Comparison of ENCODE assay signal across 1 cellular context in genomic region chr6:138847884-138848283, GRCh38.
TF ChIP-seq lines count a peak whose summit lies in the region.

No MANE protein-coding gene starts in this region.

TF ChIP-seq in WTC11, 78 proteins besides CTCF, POLR2A, EP300 and RAD21:
- no peak for TF ChIP-seq ARID4B (CRISPR knock-in tag; IDR thresholded peaks at IDR 0.05; ENCODE audit: borderline replicate concordance)
- TF ChIP-seq, protein P1, sequence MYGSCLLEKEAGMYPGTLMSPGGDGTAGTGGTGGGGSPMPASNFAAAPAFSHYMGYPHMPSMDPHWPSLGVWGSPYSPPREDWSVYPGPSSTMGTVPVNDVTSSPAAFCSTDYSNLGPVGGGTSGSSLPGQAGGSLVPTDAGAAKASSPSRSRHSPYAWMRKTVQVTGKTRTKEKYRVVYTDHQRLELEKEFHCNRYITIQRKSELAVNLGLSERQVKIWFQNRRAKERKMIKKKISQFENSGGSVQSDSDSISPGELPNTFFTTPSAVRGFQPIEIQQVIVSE (CRISPR knock-in tag; IDR thresholded peaks at IDR 0.05; ENCODE audit: borderline replicate concordance) = no peak
- no peak for TF ChIP-seq USF1 (CRISPR knock-in tag; IDR thresholded peaks at IDR 0.05)
- no peak for TF ChIP-seq ZBTB43 (CRISPR knock-in tag; IDR thresholded peaks at IDR 0.05)
- no peak for TF ChIP-seq CREM (CRISPR knock-in tag; IDR thresholded peaks at IDR 0.05)
- TF ChIP-seq JUN (CRISPR knock-in tag; IDR thresholded peaks at IDR 0.05) = no peak
- TF ChIP-seq PRRX2 (CRISPR knock-in tag; IDR thresholded peaks at IDR 0.05) = no peak
- TF ChIP-seq NR1H2 (CRISPR knock-in tag; IDR thresholded peaks at IDR 0.05) = no peak
- TF ChIP-seq TCF7 (CRISPR knock-in tag; IDR thresholded peaks at IDR 0.05; ENCODE audit: low read depth) = no peak
- no peak for TF ChIP-seq FOXJ3 (CRISPR knock-in tag; IDR thresholded peaks at IDR 0.05; ENCODE audit: borderline replicate concordance)
- no peak for TF ChIP-seq ZSCAN18 (CRISPR knock-in tag; IDR thresholded peaks at IDR 0.05)
- TF ChIP-seq ZNF219 (CRISPR knock-in tag; IDR thresholded peaks at IDR 0.05; ENCODE audit: borderline replicate concordance) = no peak
- TF ChIP-seq, protein P2, sequence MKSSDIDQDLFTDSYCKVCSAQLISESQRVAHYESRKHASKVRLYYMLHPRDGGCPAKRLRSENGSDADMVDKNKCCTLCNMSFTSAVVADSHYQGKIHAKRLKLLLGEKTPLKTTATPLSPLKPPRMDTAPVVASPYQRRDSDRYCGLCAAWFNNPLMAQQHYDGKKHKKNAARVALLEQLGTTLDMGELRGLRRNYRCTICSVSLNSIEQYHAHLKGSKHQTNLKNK (CRISPR knock-in tag; IDR thresholded peaks at IDR 0.05) = no peak
- TF ChIP-seq, protein P3, sequence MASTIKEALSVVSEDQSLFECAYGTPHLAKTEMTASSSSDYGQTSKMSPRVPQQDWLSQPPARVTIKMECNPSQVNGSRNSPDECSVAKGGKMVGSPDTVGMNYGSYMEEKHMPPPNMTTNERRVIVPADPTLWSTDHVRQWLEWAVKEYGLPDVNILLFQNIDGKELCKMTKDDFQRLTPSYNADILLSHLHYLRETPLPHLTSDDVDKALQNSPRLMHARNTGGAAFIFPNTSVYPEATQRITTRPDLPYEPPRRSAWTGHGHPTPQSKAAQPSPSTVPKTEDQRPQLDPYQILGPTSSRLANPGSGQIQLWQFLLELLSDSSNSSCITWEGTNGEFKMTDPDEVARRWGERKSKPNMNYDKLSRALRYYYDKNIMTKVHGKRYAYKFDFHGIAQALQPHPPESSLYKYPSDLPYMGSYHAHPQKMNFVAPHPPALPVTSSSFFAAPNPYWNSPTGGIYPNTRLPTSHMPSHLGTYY (CRISPR knock-in tag; IDR thresholded peaks at IDR 0.05) = no peak
- no peak for TF ChIP-seq ZNF396 (CRISPR knock-in tag; IDR thresholded peaks at IDR 0.05; ENCODE audit: borderline replicate concordance)
- TF ChIP-seq ZNF263 (CRISPR knock-in tag; IDR thresholded peaks at IDR 0.05; ENCODE audit: low read depth) = no peak
- TF ChIP-seq, protein P4, sequence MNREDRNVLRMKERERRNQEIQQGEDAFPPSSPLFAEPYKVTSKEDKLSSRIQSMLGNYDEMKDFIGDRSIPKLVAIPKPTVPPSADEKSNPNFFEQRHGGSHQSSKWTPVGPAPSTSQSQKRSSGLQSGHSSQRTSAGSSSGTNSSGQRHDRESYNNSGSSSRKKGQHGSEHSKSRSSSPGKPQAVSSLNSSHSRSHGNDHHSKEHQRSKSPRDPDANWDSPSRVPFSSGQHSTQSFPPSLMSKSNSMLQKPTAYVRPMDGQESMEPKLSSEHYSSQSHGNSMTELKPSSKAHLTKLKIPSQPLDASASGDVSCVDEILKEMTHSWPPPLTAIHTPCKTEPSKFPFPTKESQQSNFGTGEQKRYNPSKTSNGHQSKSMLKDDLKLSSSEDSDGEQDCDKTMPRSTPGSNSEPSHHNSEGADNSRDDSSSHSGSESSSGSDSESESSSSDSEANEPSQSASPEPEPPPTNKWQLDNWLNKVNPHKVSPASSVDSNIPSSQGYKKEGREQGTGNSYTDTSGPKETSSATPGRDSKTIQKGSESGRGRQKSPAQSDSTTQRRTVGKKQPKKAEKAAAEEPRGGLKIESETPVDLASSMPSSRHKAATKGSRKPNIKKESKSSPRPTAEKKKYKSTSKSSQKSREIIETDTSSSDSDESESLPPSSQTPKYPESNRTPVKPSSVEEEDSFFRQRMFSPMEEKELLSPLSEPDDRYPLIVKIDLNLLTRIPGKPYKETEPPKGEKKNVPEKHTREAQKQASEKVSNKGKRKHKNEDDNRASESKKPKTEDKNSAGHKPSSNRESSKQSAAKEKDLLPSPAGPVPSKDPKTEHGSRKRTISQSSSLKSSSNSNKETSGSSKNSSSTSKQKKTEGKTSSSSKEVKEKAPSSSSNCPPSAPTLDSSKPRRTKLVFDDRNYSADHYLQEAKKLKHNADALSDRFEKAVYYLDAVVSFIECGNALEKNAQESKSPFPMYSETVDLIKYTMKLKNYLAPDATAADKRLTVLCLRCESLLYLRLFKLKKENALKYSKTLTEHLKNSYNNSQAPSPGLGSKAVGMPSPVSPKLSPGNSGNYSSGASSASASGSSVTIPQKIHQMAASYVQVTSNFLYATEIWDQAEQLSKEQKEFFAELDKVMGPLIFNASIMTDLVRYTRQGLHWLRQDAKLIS (CRISPR knock-in tag; IDR thresholded peaks at IDR 0.05; ENCODE audit: borderline replicate concordance) = no peak
TF ChIP-seq in WTC11: peak in this region for 0.
